ENCODE assay signal across 8 cellular contexts in genomic region chr5:151081426-151082273, GRCh38. TPM values are rescaled to one million over a fixed set of nuclear protein-coding genes. Genes with fewer than 3 reads are reported as not detected.
DNase-seq lines count a peak whose midpoint lies in the region; ATAC-seq, FAIRE-seq and TF ChIP-seq lines count a peak whose summit lies in the region.

No MANE protein-coding gene starts in this region.

- no peaks in the 10 kb centered on the region for H3K27me3 ChIP-seq in BLaER1 treated with 17β-estradiol and CSF1 and Interleukin-3, amounts not matched to agents 10 nM and 100 nM
- H3K27me3 ChIP-seq in KMS-11 (ENCODE audit: insufficient read depth, low read depth): no peaks in the 10 kb centered on the region
- H3K27me3 ChIP-seq in thoracic aorta (replicated peaks; ENCODE audit: insufficient read depth): no peaks in the 10 kb centered on the region

- peak overlapping the region; percentile 79 to 94 (median 90) for H3K4me3 ChIP-seq in BLaER1 treated with 17β-estradiol and CSF1 and Interleukin-3, amounts not matched to agents 10 nM and 100 nM
- H3K4me3 ChIP-seq in KMS-11 (IDR thresholded peaks at IDR 0.05; ENCODE audit: insufficient read depth, low read depth, low read length): no peak overlapping the region
- H3K4me3 ChIP-seq in kidney (ENCODE audit: low read length in 2 of 2): peak overlapping the region; percentile 90 to 91
- peak overlapping the region; percentile 98 for H3K4me3 ChIP-seq in thoracic aorta

- ATAC-seq in thoracic aorta (ENCODE audit: insufficient number of reproducible peaks, low FRiP score, low read depth): peak; percentile 62

- H3K79me2 ChIP-seq in KMS-11 (ENCODE audit: insufficient read depth, low read depth): peaks cover 53% of the 10 kb centered on the region

- H3K36me3 ChIP-seq in BLaER1 treated with 17β-estradiol and CSF1 and Interleukin-3, amounts not matched to agents 10 nM and 100 nM: peaks cover 14 to 31% (median 26%) of the 10 kb centered on the region in 11 experiments
- H3K36me3 ChIP-seq in KMS-11 (ENCODE audit: insufficient read depth) (no peaks in the 10 kb centered on the region), kidney (ENCODE audit: control insufficient read depth in 1 of 2, insufficient read depth in 2 of 2, low read length in 2 of 2) (peaks cover 0 to 5% of the 10 kb centered on the region in 2 donors), thoracic aorta (no peaks in the 10 kb centered on the region)

- H4K20me1 ChIP-seq in BLaER1 treated with 17β-estradiol and CSF1 and Interleukin-3, amounts not matched to agents 10 nM and 100 nM: peaks cover 25 to 39% (median 34%) of the 10 kb centered on the region in 11 experiments; a peak in 20 of 22 replicates
- H4K20me1 ChIP-seq in KMS-11 (ENCODE audit: insufficient read depth): no peaks in the 10 kb centered on the region

- in situ Hi-C loops in G401 (cut with HindIII; ENCODE audit: low sequenced_read_pairs): no loop called here

- no peaks in the 10 kb centered on the region for H3K9me3 ChIP-seq in BLaER1 treated with 17β-estradiol and CSF1 and Interleukin-3, amounts not matched to agents 10 nM and 100 nM (replicated peaks in 1 of 11)
- no peaks in the 10 kb centered on the region for H3K9me3 ChIP-seq in kidney (ENCODE audit: control insufficient read depth in 1 of 2, low read length in 2 of 2)
- no peaks in the 10 kb centered on the region for H3K9me3 ChIP-seq in thoracic aorta

- H2AFZ ChIP-seq in KMS-11 (ENCODE audit: low read depth): peak overlapping the region; percentile 41

- no peak for TF ChIP-seq CTCF in KMS-11 (conservative IDR thresholded peaks at IDR 0.05; ENCODE audit: low read depth, low read length)
- no peak for TF ChIP-seq CTCF in kidney (IDR thresholded peaks at IDR 0.05; ENCODE audit: borderline replicate concordance, extremely low read depth, insufficient read depth)
- no peak for TF ChIP-seq CTCF in thoracic aorta (IDR thresholded peaks at IDR 0.05)

- DNase-seq in amniotic epithelial cell (ENCODE audit: low read depth) (peak; percentile 44), kidney (no peak), thoracic aorta (ENCODE audit: low spot score) (no peak), D341Med (ENCODE audit: low spot score) (no peak), G401 (ENCODE audit: low spot score) (no peak)
- DNase-seq in stimulated activated CD8-positive, alpha-beta memory T cell treated with anti-CD3 and anti-CD28 coated beads, Interleukin-4, amount 100 ng/mL, for 48 hours: no peak

- peak overlapping the region; percentile 95 to 99 (median 98) for H3K9ac ChIP-seq in BLaER1 treated with 17β-estradiol and CSF1 and Interleukin-3, amounts not matched to agents 10 nM and 100 nM
- H3K9ac ChIP-seq in KMS-11 (peak overlapping the region; percentile 84), kidney (ENCODE audit: low read length in 2 of 2) (peak overlapping the region; percentile 86 to 99)

- FAIRE-seq in kidney (lab: Jason Lieb, UNC): no peak

- H3K27ac ChIP-seq in BLaER1 treated with 17β-estradiol and CSF1 and Interleukin-3, amounts not matched to agents 10 nM and 100 nM: peak overlapping the region; percentile 95 to 99 (median 98)
- peak overlapping the region; percentile 81 for H3K27ac ChIP-seq in KMS-11
- H3K27ac ChIP-seq in kidney (ENCODE audit: low read depth in 2 of 2, low read length in 2 of 2): peak overlapping the region; percentile 98 to 99
- peak overlapping the region; percentile 96 to 98 for H3K27ac ChIP-seq in thoracic aorta

- intact Hi-C loops in kidney (cut with DNase I): no loop called here

- peak overlapping the region; percentile 87 to 97 (median 95) for H3K4me2 ChIP-seq in BLaER1 treated with 17β-estradiol and CSF1 and Interleukin-3, amounts not matched to agents 10 nM and 100 nM
- H3K4me2 ChIP-seq in KMS-11: peak overlapping the region; percentile 93

- H3K4me1 ChIP-seq in BLaER1 treated with 17β-estradiol and CSF1 and Interleukin-3, amounts not matched to agents 10 nM and 100 nM: peaks cover 54 to 85% (median 75%) of the 10 kb centered on the region in 10 experiments
- H3K4me1 ChIP-seq in KMS-11 (ENCODE audit: low read depth, poor library complexity, severe bottlenecking): peaks cover 57% of the 10 kb centered on the region
- H3K4me1 ChIP-seq in kidney (ENCODE audit: control insufficient read depth in 1 of 2, insufficient read depth in 1 of 2, low read depth in 1 of 2, low read length in 2 of 2): peaks cover 40 to 48% of the 10 kb centered on the region in 2 donors
- H3K4me1 ChIP-seq in thoracic aorta (ENCODE audit: control insufficient read depth in 1 of 2, low read depth in 2 of 2): peaks cover 37 to 60% of the 10 kb centered on the region in 2 donors

RNA-seq across cellular contexts. Expression of gene TNIP1, which starts 0.8 kb away (rescaled TPM):
- total RNA-seq in kidney: 132 TPM
- polyA plus RNA-seq in kidney (ENCODE audit: insufficient read depth, low read depth, low replicate concordance): 109 TPM
- total RNA-seq in thoracic aorta: 100 to 1,000 TPM in 1 of 2 donors, 10 to 100 TPM in 1; 77.4 to 103 TPM
- total RNA-seq in G401 (2014; rRNA removed; shearing (Covaris generic)): 32.2 and 40.4 TPM in 2 replicates
